22 cellular contexts compared by ENCODE assay signal in genomic region chr20:57437267-57437666, GRCh38. TPM values are rescaled to one million over a fixed set of nuclear protein-coding genes. Genes with fewer than 3 reads are reported as not detected.
DNase-seq lines count a peak whose midpoint lies in the region; ATAC-seq, FAIRE-seq and TF ChIP-seq lines count a peak whose summit lies in the region.
"Had no signal": no experiment of that assay in that cellular context is flagged by ENCODE, and none has a peak within 500 bp of the region (broad histone marks: within the 10 kb centered on the region; RNA-seq: fewer than 3 reads in every experiment).

No MANE protein-coding gene starts in this region.

- no peaks in the 10 kb centered on the region for H3K36me3 ChIP-seq in ascending aorta

- no peak for ATAC-seq in stimulated activated effector memory CD8-positive, alpha-beta T cell treated with anti-CD3 and anti-CD28 coated beads, Interleukin-12 subunit alpha, Interleukin-12 subunit beta, amount 100 ng/mL, for 72 hours
- ATAC-seq in activated CD4-positive, CD25-positive, alpha-beta regulatory T cell treated with anti-CD3 and anti-CD28 coated beads, Interleukin-2, amount 50 U/mL, for 24 hours, result no peak
- ATAC-seq: GM12878 had no signal

- H3K27ac Mint-ChIP-seq in Calu3 (ENCODE audit: unreplicated experiment) (peak overlapping the region; percentile 30), neural crest cell (ENCODE audit: unreplicated experiment) (peak overlapping the region; percentile 96), glutamatergic neuron (ENCODE audit: unreplicated experiment) (no peak overlapping the region)
- peak overlapping the region; percentile 66 for H3K27ac Mint-ChIP-seq in stimulated activated effector memory CD8-positive, alpha-beta T cell treated with anti-CD3 and anti-CD28 coated beads, Interleukin-12 subunit alpha, Interleukin-12 subunit beta, amount 100 ng/mL, for 72 hours
- H3K27ac Mint-ChIP-seq: activated naive CD8-positive, alpha-beta T cell treated with anti-CD3 and anti-CD28 coated beads, Interleukin-2, amount 10 ng/mL, durations not matched to agents 7 days and 5 days; HFFc6; memory B cell had no signal

- no TSS peak for BruUV-seq in Calu3 (replicated peaks; lab: Mats Ljungman, UMichigan)

- H3K36me3 Mint-ChIP-seq in Calu3 (ENCODE audit: insufficient read depth, unreplicated experiment), result peaks cover 17% of the 10 kb centered on the region
- no peaks in the 10 kb centered on the region for H3K36me3 Mint-ChIP-seq in neural crest cell (ENCODE audit: low read depth)
- no peaks in the 10 kb centered on the region for H3K36me3 Mint-ChIP-seq in stimulated activated effector memory CD8-positive, alpha-beta T cell treated with anti-CD3 and anti-CD28 coated beads, Interleukin-12 subunit alpha, Interleukin-12 subunit beta, amount 100 ng/mL, for 72 hours
- H3K36me3 Mint-ChIP-seq in glutamatergic neuron (ENCODE audit: unreplicated experiment), result peaks cover 5% of the 10 kb centered on the region
- H3K36me3 Mint-ChIP-seq: CD4-positive, CD25-positive, alpha-beta regulatory T cell; memory B cell had no signal

- peak overlapping the region; percentile 93 to 94 for H3K27ac ChIP-seq in ascending aorta

- H3K27me3 Mint-ChIP-seq in Calu3 (ENCODE audit: unreplicated experiment) (no peaks in the 10 kb centered on the region), neural crest cell (ENCODE audit: low read depth) (no peaks in the 10 kb centered on the region), glutamatergic neuron (ENCODE audit: unreplicated experiment) (peaks cover 6% of the 10 kb centered on the region)
- H3K27me3 Mint-ChIP-seq: activated naive CD8-positive, alpha-beta T cell treated with anti-CD3 and anti-CD28 coated beads, Interleukin-2, amount 10 ng/mL, durations not matched to agents 7 days and 5 days; memory B cell had no signal

- no peak overlapping the region for H3K4me3 Mint-ChIP-seq in Calu3 (ENCODE audit: low read depth, unreplicated experiment)
- no peak overlapping the region for H3K4me3 Mint-ChIP-seq in neural crest cell
- H3K4me3 Mint-ChIP-seq in stimulated activated effector memory CD8-positive, alpha-beta T cell treated with anti-CD3 and anti-CD28 coated beads, Interleukin-12 subunit alpha, Interleukin-12 subunit beta, amount 100 ng/mL, for 72 hours, result no peak overlapping the region
- no peak overlapping the region for H3K4me3 Mint-ChIP-seq in glutamatergic neuron (ENCODE audit: unreplicated experiment)
- H3K4me3 Mint-ChIP-seq: activated naive CD8-positive, alpha-beta T cell treated with anti-CD3 and anti-CD28 coated beads, Interleukin-2, amount 10 ng/mL, durations not matched to agents 7 days and 5 days; HFFc6; memory B cell had no signal

- H3K4me3 ChIP-seq in ascending aorta, result no peak overlapping the region
- H3K4me3 ChIP-seq: GM12878 had no signal

- CTCF ChIA-PET in Calu3 (lab: Charles Lee), result no interaction called here

- TF ChIP-seq CTCF in Calu3 (IDR thresholded peaks at IDR 0.05; ENCODE audit: unreplicated experiment) (no peak), ascending aorta (IDR thresholded peaks at IDR 0.05) (no peak), neural crest cell (conservative IDR thresholded peaks at IDR 0.05) (no peak), glutamatergic neuron (IDR thresholded peaks at IDR 0.05; ENCODE audit: partially characterized antibody, unreplicated experiment) (no peak)

- H3K9me3 ChIP-seq in ascending aorta, result no peaks in the 10 kb centered on the region

- FAIRE-seq in HTR-8/SVneo (lab: Jason Lieb, UNC), result no peak
- FAIRE-seq: GM12878 had no signal

- H3K9me3 Mint-ChIP-seq in Calu3 (ENCODE audit: low read depth, unreplicated experiment) (peaks cover 3% of the 10 kb centered on the region), neural crest cell (no peaks in the 10 kb centered on the region), glutamatergic neuron (ENCODE audit: unreplicated experiment) (peaks cover 7% of the 10 kb centered on the region)
- no peaks in the 10 kb centered on the region for H3K9me3 Mint-ChIP-seq in stimulated activated effector memory CD8-positive, alpha-beta T cell treated with anti-CD3 and anti-CD28 coated beads, Interleukin-12 subunit alpha, Interleukin-12 subunit beta, amount 100 ng/mL, for 72 hours
- H3K9me3 Mint-ChIP-seq: activated naive CD8-positive, alpha-beta T cell treated with anti-CD3 and anti-CD28 coated beads, Interleukin-2, amount 10 ng/mL, durations not matched to agents 7 days and 5 days; memory B cell had no signal

- H3K4me1 ChIP-seq in ascending aorta, result peaks cover 24 to 79% of the 10 kb centered on the region in 2 donors

- DNase-seq in Calu3 (no peak), ascending aorta (ENCODE audit: low spot score in 2 of 2) (no peak), neural crest cell (ENCODE audit: low read depth, low spot score) (no peak), glutamatergic neuron (no peak), HTR-8/SVneo (ENCODE audit: insufficient read length, low spot score) (no peak)
- no peak for DNase-seq in stimulated activated effector memory CD8-positive, alpha-beta T cell treated with anti-CD3 and anti-CD28 coated beads, Interleukin-12 subunit alpha, Interleukin-12 subunit beta, amount 100 ng/mL, for 72 hours (ENCODE audit: low spot score in 2 of 2)
- DNase-seq: activated effector memory CD4-positive, alpha-beta T cell treated with anti-CD3 and anti-CD28 coated beads, Interleukin-2, amount 50 U/mL, for 16 hours; activated naive CD8-positive, alpha-beta T cell treated with anti-CD3 and anti-CD28 coated beads, Interleukin-2, amount 10 ng/mL, durations not matched to agents 7 days and 5 days; activated T-cell treated with anti-CD3 and anti-CD28 coated beads for 4 hours; CD4-positive, CD25-positive, alpha-beta regulatory T cell; effector CD8-positive, alpha-beta T cell; HFFc6; NCI-H1417 treated with DMSO at 0.1 percent for 48 hours; NCI-H2081; NCI-H226; NCI-H69; retina; stimulated activated CD4-positive, alpha-beta T cell treated with anti-CD3 and anti-CD28 coated beads, Interleukin-2, amount 100 ng/mL, for 48 hours; T-helper 1 cell had no signal

- H3K4me1 Mint-ChIP-seq in Calu3 (ENCODE audit: low read depth, unreplicated experiment) (peaks cover 50% of the 10 kb centered on the region), neural crest cell (peaks cover 18% of the 10 kb centered on the region), glutamatergic neuron (ENCODE audit: low read depth, unreplicated experiment) (peaks cover 21% of the 10 kb centered on the region)
- H3K4me1 Mint-ChIP-seq in stimulated activated effector memory CD8-positive, alpha-beta T cell treated with anti-CD3 and anti-CD28 coated beads, Interleukin-12 subunit alpha, Interleukin-12 subunit beta, amount 100 ng/mL, for 72 hours, result peaks cover 50% of the 10 kb centered on the region

- intact Hi-C loops in Calu3 (cut with micrococcal nuclease; ENCODE audit: unreplicated experiment) (loop anchor here (5.0 kb wide), 2 partner anchors 50 to 55 kb away; no protein-coding TSS in a partner anchor), ascending aorta (cut with DNase I) (no loop called here)

- H3K27me3 ChIP-seq in ascending aorta, result no peaks in the 10 kb centered on the region

RNA-seq across cellular contexts. Expression of gene RBM38, which starts 46.1 kb away (rescaled TPM):
- 29.5 and 32.0 TPM in 2 replicates for total RNA-seq in Calu3 (2022)
- 24.6 TPM for total RNA-seq in ascending aorta
- total RNA-seq in neural crest cell, result 33.3 and 33.4 TPM in 2 replicates
- 16.6 TPM for total RNA-seq in glutamatergic neuron (ENCODE audit: unreplicated experiment)
